Comparison of ENCODE assay signal across 8 cellular contexts in the genomic region with DNA sequence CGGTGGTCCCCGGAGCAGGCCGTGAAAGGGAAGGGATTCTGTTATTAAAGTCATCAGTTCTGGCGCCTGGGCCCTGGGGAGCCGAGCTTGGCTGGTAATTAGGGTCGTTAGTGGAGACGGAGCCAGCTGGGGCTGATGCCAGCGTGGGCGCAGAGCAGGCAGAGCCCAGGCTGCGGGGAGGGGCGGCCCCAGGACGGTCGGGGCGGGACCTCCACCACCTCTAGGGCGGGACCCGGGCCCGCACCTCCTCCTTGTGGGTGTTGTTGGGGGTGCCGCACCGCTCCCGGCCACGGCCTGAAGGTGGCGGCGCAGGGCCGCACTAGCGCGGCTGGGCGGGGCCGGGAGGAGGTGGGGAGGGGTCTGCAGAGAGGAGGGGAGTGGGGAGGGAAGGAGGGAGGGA.
DNase-seq lines count a peak whose midpoint lies in the region; ATAC-seq and TF ChIP-seq lines count a peak whose summit lies in the region.
"Had no signal": no experiment of that assay in that cellular context is flagged by ENCODE, and none has a peak within 500 bp of the region (broad histone marks: within the 10 kb centered on the region; RNA-seq: fewer than 3 reads in every experiment).

No MANE protein-coding gene starts in this region.

- BruUV-seq in IMR-90 (replicated peaks; lab: Mats Ljungman, UMichigan): no TSS peak

- H3K27me3 ChIP-seq in IMR-90 (ENCODE audit: control insufficient read depth, insufficient read depth, low read length): no peaks in the 10 kb centered on the region; the same call in 1 of the 2 replicates
- H3K27me3 ChIP-seq in foreskin keratinocyte: no peaks in the 10 kb centered on the region
- H3K27me3 ChIP-seq: right lobe of liver had no signal

- dilution Hi-C loops in IMR-90 (cut with HindIII; ENCODE audit: low sequenced_read_pairs, unreplicated experiment): no loop called here

- H3K9ac ChIP-seq in IMR-90 (ENCODE audit: low read depth, low read length): no peak overlapping the region

- H3K4me1 ChIP-seq in IMR-90 (ENCODE audit: control insufficient read depth, insufficient read depth, low read length) (peaks cover 20% of the 10 kb centered on the region), foreskin keratinocyte (peaks cover 28% of the 10 kb centered on the region)
- H3K4me1 ChIP-seq: right lobe of liver had no signal

- no CpG with 5 or more reads among the region's 28 CpGs for WGBS in IMR-90 (ENCODE audit: extremely low coverage in 2 of 2, insufficient read length in 1 of 2), 2 experiments

- intact Hi-C loops in IMR-90 (cut with micrococcal nuclease): loop anchor here (5.0 kb wide), 1 partner anchor 400 kb away; no protein-coding TSS in a partner anchor

- no peak overlapping the region for H2BK15ac ChIP-seq in IMR-90 (ENCODE audit: low read depth, low read length)

- H3K4me3 ChIP-seq in IMR-90 (ENCODE audit: insufficient read depth, low read depth, low read length): no peak overlapping the region
- H3K4me3 ChIP-seq: right lobe of liver had no signal

- no peak overlapping the region for H4K5ac ChIP-seq in IMR-90 (ENCODE audit: low read depth, low read length)

- DNase-seq in GM10266 (ENCODE audit: extremely low spot score): peak; percentile 80
- DNase-seq in IMR-90: peak; percentile 44
- no peak for DNase-seq in foreskin keratinocyte
- DNase-seq in stimulated activated CD4-positive, alpha-beta T cell treated with anti-CD3 and anti-CD28 coated beads, Interleukin-2, amount 100 ng/mL, for 24 hours: peak; percentile 22 to 59
- no peak for DNase-seq in DMS53 (lab: John Stamatoyannopoulos, UW)
- no peak for DNase-seq in cerebellar nuclear complex (lab: John Stamatoyannopoulos, UW)
- DNase-seq: right lobe of liver had no signal

- no peaks in the 10 kb centered on the region for H3K9me3 ChIP-seq in IMR-90 (ENCODE audit: control insufficient read depth, insufficient read depth, low read length)
- H3K9me3 ChIP-seq: right lobe of liver had no signal

- peak overlapping the region; percentile 52; the same call in 1 of the 2 replicates for H3K4me2 ChIP-seq in IMR-90 (ENCODE audit: low read depth, low read length)

- H4K20me1 ChIP-seq in IMR-90 (ENCODE audit: insufficient read depth, low read length): no peaks in the 10 kb centered on the region

- peak; percentile 55 for TF ChIP-seq CTCF in GM10266 (IDR thresholded peaks at IDR 0.05; ENCODE audit: control insufficient read depth, insufficient read depth, low read depth, missing control alignments)
- TF ChIP-seq CTCF in IMR-90 (conservative IDR thresholded peaks at IDR 0.05; ENCODE audit: low read depth, low read length): peak; percentile 70
- TF ChIP-seq CTCF in foreskin keratinocyte (conservative IDR thresholded peaks at IDR 0.05): peak; percentile 79

- POLR2A ChIA-PET in IMR-90 (lab: Charles Lee; ENCODE audit: unreplicated experiment): no interaction called here

- H3K79me1 ChIP-seq in IMR-90 (ENCODE audit: low read depth in 1 of 2, low read length in 2 of 2): no peaks in the 10 kb centered on the region

- H2AFZ ChIP-seq in IMR-90 (replicated peaks; ENCODE audit: low read length, poor library complexity): peak overlapping the region; percentile 84

- H4K91ac ChIP-seq in IMR-90 (ENCODE audit: insufficient read depth, low read depth, low read length): no peak overlapping the region

- CTCF ChIA-PET in IMR-90 (lab: Yijun Ruan, JAX): interaction anchor here (1.2 kb wide), 1 partner anchor 380 kb away, joined by 6 read pairs; no protein-coding TSS in a partner anchor

- no peaks in the 10 kb centered on the region for H3K36me3 ChIP-seq in IMR-90 (ENCODE audit: control insufficient read depth, insufficient read depth, low read length)
- H3K36me3 ChIP-seq: right lobe of liver had no signal

- H3K9me1 ChIP-seq in IMR-90 (ENCODE audit: insufficient read depth, low read length): peaks cover 8% of the 10 kb centered on the region

- no peak overlapping the region for H3K18ac ChIP-seq in IMR-90 (ENCODE audit: low read depth, low read length)

- no peak overlapping the region for H3K23ac ChIP-seq in IMR-90 (ENCODE audit: low read depth, low read length)

- TF ChIP-seq RAD21 in IMR-90 (IDR thresholded peaks at IDR 0.05; ENCODE audit: low read length): peak; percentile 62

- in situ Hi-C loops in IMR-90 (cut with MboI; ENCODE audit: low sequenced_read_pairs): loop anchor here (5.0 to 10.0 kb wide), 3 partner anchors 380 to 998 kb away; no protein-coding TSS in a partner anchor

- no peak overlapping the region for H3K4ac ChIP-seq in IMR-90 (ENCODE audit: low read depth, low read length)

- H2AK9ac ChIP-seq in IMR-90 (replicated peaks; ENCODE audit: low read depth, low read length, poor library complexity): no peak overlapping the region

- no peak overlapping the region for H3K14ac ChIP-seq in IMR-90 (replicated peaks; ENCODE audit: low read depth, low read length)

- H3K27ac ChIP-seq in IMR-90 (ENCODE audit: insufficient read depth, low read length) (no peak overlapping the region), foreskin keratinocyte (no peak overlapping the region)
- H3K27ac ChIP-seq: right lobe of liver had no signal

- peak overlapping the region in 1 of 2 experiments; percentile 35; a peak in 1 of 4 replicates for H4K8ac ChIP-seq in IMR-90 (ENCODE audit: low read depth in 2 of 2, low read length in 2 of 2)

- H2BK20ac ChIP-seq in IMR-90 (ENCODE audit: low read depth, low read length): no peak overlapping the region; the same call in 1 of the 2 replicates

- TF ChIP-seq POLR2A in IMR-90 (IDR thresholded peaks at IDR 0.05; ENCODE audit: low read depth, low read length): no peak

- H2BK120ac ChIP-seq in IMR-90 (ENCODE audit: low read depth, low read length): no peak overlapping the region

- H2AK5ac ChIP-seq in IMR-90 (ENCODE audit: low read depth, low read length): no peak overlapping the region

- peak; percentile 82 for ATAC-seq in IMR-90 (ENCODE audit: low read depth)
- ATAC-seq in SK-N-SH treated with all-trans-retinoic acid at 6 μM for 48 hours: peak; percentile 86
- ATAC-seq in foreskin keratinocyte: peak; percentile 61

- no peak overlapping the region for H2BK5ac ChIP-seq in IMR-90 (ENCODE audit: low read depth, low read length, poor library complexity, severe bottlenecking)

- H3K56ac ChIP-seq in IMR-90 (ENCODE audit: extremely low read depth, insufficient read depth, low read length): no peak overlapping the region

TF ChIP-seq in IMR-90, 13 proteins besides CTCF, POLR2A, EP300 and RAD21 (continues in another document):
- TF ChIP-seq SMC3 (IDR thresholded peaks at IDR 0.05; ENCODE audit: low read depth, low read length) (peak; percentile 38), NFE2L2 (IDR thresholded peaks at IDR 0.05; ENCODE audit: low read depth, low read length) (no peak), FOS (IDR thresholded peaks at IDR 0.05; ENCODE audit: low read depth, low read length) (no peak), MAFK (IDR thresholded peaks at IDR 0.05; ENCODE audit: low read depth, low read length) (no peak), MXI1 (IDR thresholded peaks at IDR 0.05; ENCODE audit: borderline replicate concordance, low read depth, low read length) (no peak)
- TF ChIP-seq, protein P1, sequence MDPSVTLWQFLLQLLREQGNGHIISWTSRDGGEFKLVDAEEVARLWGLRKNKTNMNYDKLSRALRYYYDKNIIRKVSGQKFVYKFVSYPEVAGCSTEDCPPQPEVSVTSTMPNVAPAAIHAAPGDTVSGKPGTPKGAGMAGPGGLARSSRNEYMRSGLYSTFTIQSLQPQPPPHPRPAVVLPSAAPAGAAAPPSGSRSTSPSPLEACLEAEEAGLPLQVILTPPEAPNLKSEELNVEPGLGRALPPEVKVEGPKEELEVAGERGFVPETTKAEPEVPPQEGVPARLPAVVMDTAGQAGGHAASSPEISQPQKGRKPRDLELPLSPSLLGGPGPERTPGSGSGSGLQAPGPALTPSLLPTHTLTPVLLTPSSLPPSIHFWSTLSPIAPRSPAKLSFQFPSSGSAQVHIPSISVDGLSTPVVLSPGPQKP (IDR thresholded peaks at IDR 0.05; ENCODE audit: borderline replicate concordance, low read depth, low read length): no peak
- TF ChIP-seq, protein P2, sequence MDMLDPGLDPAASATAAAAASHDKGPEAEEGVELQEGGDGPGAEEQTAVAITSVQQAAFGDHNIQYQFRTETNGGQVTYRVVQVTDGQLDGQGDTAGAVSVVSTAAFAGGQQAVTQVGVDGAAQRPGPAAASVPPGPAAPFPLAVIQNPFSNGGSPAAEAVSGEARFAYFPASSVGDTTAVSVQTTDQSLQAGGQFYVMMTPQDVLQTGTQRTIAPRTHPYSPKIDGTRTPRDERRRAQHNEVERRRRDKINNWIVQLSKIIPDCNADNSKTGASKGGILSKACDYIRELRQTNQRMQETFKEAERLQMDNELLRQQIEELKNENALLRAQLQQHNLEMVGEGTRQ (IDR thresholded peaks at IDR 0.05; ENCODE audit: low read depth, low read length): no peak

TF ChIP-seq in SK-N-SH treated with all-trans-retinoic acid at 6 μM for 48 hours, 23 proteins besides CTCF, POLR2A, EP300 and RAD21 (continues in another document):
- no peak for TF ChIP-seq PPARA (CRISPR knock-in tag; IDR thresholded peaks at IDR 0.05; ENCODE audit: borderline replicate concordance)
- TF ChIP-seq ZNF565 (CRISPR knock-in tag; conservative IDR thresholded peaks at IDR 0.05; ENCODE audit: low read depth): no peak
- TF ChIP-seq SNAI2 (CRISPR knock-in tag; IDR thresholded peaks at IDR 0.05): no peak
- no peak for TF ChIP-seq OSR1 (CRISPR knock-in tag; IDR thresholded peaks at IDR 0.05)
- TF ChIP-seq ZNF70 (CRISPR knock-in tag; IDR thresholded peaks at IDR 0.05): no peak
- TF ChIP-seq ESRRG (CRISPR knock-in tag; IDR thresholded peaks at IDR 0.05): no peak
- TF ChIP-seq ARNTL (CRISPR knock-in tag; IDR thresholded peaks at IDR 0.05; ENCODE audit: borderline replicate concordance, low read depth): no peak
- TF ChIP-seq, protein P3, sequence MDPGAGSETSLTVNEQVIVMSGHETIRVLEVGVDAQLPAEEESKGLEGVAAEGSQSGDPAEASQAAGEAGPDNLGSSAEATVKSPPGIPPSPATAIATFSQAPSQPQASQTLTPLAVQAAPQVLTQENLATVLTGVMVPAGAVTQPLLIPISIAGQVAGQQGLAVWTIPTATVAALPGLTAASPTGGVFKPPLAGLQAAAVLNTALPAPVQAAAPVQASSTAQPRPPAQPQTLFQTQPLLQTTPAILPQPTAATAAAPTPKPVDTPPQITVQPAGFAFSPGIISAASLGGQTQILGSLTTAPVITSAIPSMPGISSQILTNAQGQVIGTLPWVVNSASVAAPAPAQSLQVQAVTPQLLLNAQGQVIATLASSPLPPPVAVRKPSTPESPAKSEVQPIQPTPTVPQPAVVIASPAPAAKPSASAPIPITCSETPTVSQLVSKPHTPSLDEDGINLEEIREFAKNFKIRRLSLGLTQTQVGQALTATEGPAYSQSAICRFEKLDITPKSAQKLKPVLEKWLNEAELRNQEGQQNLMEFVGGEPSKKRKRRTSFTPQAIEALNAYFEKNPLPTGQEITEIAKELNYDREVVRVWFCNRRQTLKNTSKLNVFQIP (CRISPR knock-in tag; IDR thresholded peaks at IDR 0.05; ENCODE audit: borderline replicate concordance, low read depth): no peak
- TF ChIP-seq GLIS3 (CRISPR knock-in tag; IDR thresholded peaks at IDR 0.05): no peak
- no peak for TF ChIP-seq ZFP30 (CRISPR knock-in tag; IDR thresholded peaks at IDR 0.05)

Comparison
In these comparisons a context has a peak if more than half of its experiments do, and no peak if none do; other contexts are left out.
1. DNase-seq: peak in GM10266 (single experiment), IMR-90 (single experiment) and stimulated activated CD4-positive, alpha-beta T cell treated with anti-CD3 and anti-CD28 coated beads, Interleukin-2, amount 100 ng/mL, for 24 hours (2 of 2); none in foreskin keratinocyte (0 of 2), DMS53 (single experiment) and cerebellar nuclear complex (0 of 2).
2. Peak in every context shown above with its lines, with median percentiles within 50 percentile points of each other: CTCF ChIP-seq and ATAC-seq.